Comparison of ENCODE assay signal across 15 cellular contexts in genomic region chr1:2303781-2304180, GRCh38.
DNase-seq lines count a peak whose midpoint lies in the region; ATAC-seq and TF ChIP-seq lines count a peak whose summit lies in the region.
"Had no signal": no experiment of that assay in that cellular context is flagged by ENCODE, and none has a peak within 500 bp of the region (broad histone marks: within the 10 kb centered on the region; RNA-seq: fewer than 3 reads in every experiment).

No MANE protein-coding gene starts in this region.

- peak overlapping the region; percentile 52 for H3K27ac Mint-ChIP-seq in T-helper 2 cell treated with Interferon-gamma antibody and Interleukin-4, amounts not matched to agents 5 μg/mL and 100 μg/mL, for 36 hours
- peak overlapping the region; percentile 91; the same call in 1 of the 2 replicates for H3K27ac Mint-ChIP-seq in WTC11
- peak overlapping the region; percentile 98 to 99 for H3K27ac Mint-ChIP-seq in effector memory CD8-positive, alpha-beta T cell

- no peaks in the 10 kb centered on the region for H3K27me3 Mint-ChIP-seq in T-helper 2 cell treated with Interferon-gamma antibody and Interleukin-4, amounts not matched to agents 5 μg/mL and 100 μg/mL, for 36 hours (ENCODE audit: low read depth)
- no peaks in the 10 kb centered on the region for H3K27me3 Mint-ChIP-seq in WTC11 (ENCODE audit: low read depth)
- no peaks in the 10 kb centered on the region for H3K27me3 Mint-ChIP-seq in effector memory CD8-positive, alpha-beta T cell
- H3K27me3 Mint-ChIP-seq: B cell had no signal

- TF ChIP-seq CTCF in WTC11 (IDR thresholded peaks at IDR 0.05) (no peak), prostate gland (IDR thresholded peaks at IDR 0.05) (no peak)

- no peaks in the 10 kb centered on the region for H3K9me3 Mint-ChIP-seq in T-helper 2 cell treated with Interferon-gamma antibody and Interleukin-4, amounts not matched to agents 5 μg/mL and 100 μg/mL, for 36 hours
- no peaks in the 10 kb centered on the region for H3K9me3 Mint-ChIP-seq in WTC11
- no peaks in the 10 kb centered on the region for H3K9me3 Mint-ChIP-seq in effector memory CD8-positive, alpha-beta T cell

- H3K4me1 ChIP-seq in prostate gland (replicated peaks), result peaks cover 12% of the 10 kb centered on the region

- no peak for TF ChIP-seq POLR2A in prostate gland (IDR thresholded peaks at IDR 0.05)

- POLR2A ChIA-PET in WTC11 (lab: Charles Lee), result no interaction called here

- no peak overlapping the region for H3K4me3 ChIP-seq in prostate gland

- 89% methylated on average over 26 of the region's 26 CpGs for WGBS in prostate gland

- H3K36me3 Mint-ChIP-seq in T-helper 2 cell treated with Interferon-gamma antibody and Interleukin-4, amounts not matched to agents 5 μg/mL and 100 μg/mL, for 36 hours (ENCODE audit: low read depth), result peaks cover 27% of the 10 kb centered on the region
- H3K36me3 Mint-ChIP-seq in WTC11, result peaks cover 23% of the 10 kb centered on the region
- peaks cover 97% of the 10 kb centered on the region for H3K36me3 Mint-ChIP-seq in effector memory CD8-positive, alpha-beta T cell (ENCODE audit: insufficient read depth)

- H3K4me1 Mint-ChIP-seq in T-helper 2 cell treated with Interferon-gamma antibody and Interleukin-4, amounts not matched to agents 5 μg/mL and 100 μg/mL, for 36 hours (ENCODE audit: low read depth), result peaks cover 20% of the 10 kb centered on the region
- peaks cover 4% of the 10 kb centered on the region; the same call in 1 of the 2 replicates for H3K4me1 Mint-ChIP-seq in WTC11
- H3K4me1 Mint-ChIP-seq in effector memory CD8-positive, alpha-beta T cell (ENCODE audit: low read depth in 2 of 2), result peaks cover 17 to 26% of the 10 kb centered on the region in 2 donors

- CTCF ChIA-PET in WTC11 (lab: Charles Lee), result interaction anchor here (0.6 to 3.0 kb wide), 3 partner anchors 11 to 109 kb away, joined by 3 to 13 read pairs (median 3); partner anchors contain the start of gene FAAP20

- peak overlapping the region; percentile 56 to 72 for H3K27ac ChIP-seq in prostate gland
- H3K27ac ChIP-seq: 22Rv1 had no signal

- no peaks in the 10 kb centered on the region for H3K9me3 ChIP-seq in prostate gland

- no peak for DNase-seq in T-helper 2 cell treated with Interferon-gamma antibody and Interleukin-4, amounts not matched to agents 5 μg/mL and 100 μg/mL, for 36 hours (ENCODE audit: low spot score)
- DNase-seq in T-helper 2 cell, result no peak
- DNase-seq in WTC11 (ENCODE audit: low spot score), result no peak
- no peak for DNase-seq in effector memory CD8-positive, alpha-beta T cell
- no peak for DNase-seq in prostate gland (ENCODE audit: low spot score)
- DNase-seq in HK-2 (ENCODE audit: unreplicated experiment), result no peak
- DNase-seq in DMS 273 (lab: John Stamatoyannopoulos, UW; ENCODE audit: unreplicated experiment), result no peak
- DNase-seq: IMR-90, NCI-H187, NCI-H345, NCI-H526 treated with DMSO at 0.1 percent for 48 hours, SHP77 had no signal

- no peak overlapping the region for H3K4me3 Mint-ChIP-seq in T-helper 2 cell treated with Interferon-gamma antibody and Interleukin-4, amounts not matched to agents 5 μg/mL and 100 μg/mL, for 36 hours
- H3K4me3 Mint-ChIP-seq in WTC11, result no peak overlapping the region
- H3K4me3 Mint-ChIP-seq in effector memory CD8-positive, alpha-beta T cell, result peak overlapping the region in 1 of 2 donors; percentile 81
- H3K4me3 Mint-ChIP-seq: B cell had no signal

- no peak for ATAC-seq in WTC11
- no peak for ATAC-seq in effector memory CD8-positive, alpha-beta T cell (replicated peaks)
- no peak for ATAC-seq in HG02759 (IDR thresholded peaks at IDR 0.05; ENCODE audit: unreplicated experiment)

- intact Hi-C loops in prostate gland (cut with DNase I), result no loop called here

- H3K36me3 ChIP-seq in prostate gland, result peaks cover 5 to 29% of the 10 kb centered on the region in 2 donors

- H3K27me3 ChIP-seq in prostate gland (replicated peaks; ENCODE audit: insufficient read depth), result no peaks in the 10 kb centered on the region

TF ChIP-seq in WTC11, 78 proteins besides CTCF, POLR2A, EP300 and RAD21 (continues in another document):
- no peak for TF ChIP-seq PRDM15 (CRISPR knock-in tag; IDR thresholded peaks at IDR 0.05)
- TF ChIP-seq RORB (CRISPR knock-in tag; IDR thresholded peaks at IDR 0.05), result no peak
- TF ChIP-seq ZNF416 (CRISPR knock-in tag; IDR thresholded peaks at IDR 0.05), result no peak
- TF ChIP-seq ZBTB21 (CRISPR knock-in tag; IDR thresholded peaks at IDR 0.05; ENCODE audit: borderline replicate concordance), result no peak
- no peak for TF ChIP-seq ZNF396 (CRISPR knock-in tag; IDR thresholded peaks at IDR 0.05; ENCODE audit: borderline replicate concordance)
- no peak for TF ChIP-seq TP53 (CRISPR knock-in tag; IDR thresholded peaks at IDR 0.05)
- TF ChIP-seq, protein P1, sequence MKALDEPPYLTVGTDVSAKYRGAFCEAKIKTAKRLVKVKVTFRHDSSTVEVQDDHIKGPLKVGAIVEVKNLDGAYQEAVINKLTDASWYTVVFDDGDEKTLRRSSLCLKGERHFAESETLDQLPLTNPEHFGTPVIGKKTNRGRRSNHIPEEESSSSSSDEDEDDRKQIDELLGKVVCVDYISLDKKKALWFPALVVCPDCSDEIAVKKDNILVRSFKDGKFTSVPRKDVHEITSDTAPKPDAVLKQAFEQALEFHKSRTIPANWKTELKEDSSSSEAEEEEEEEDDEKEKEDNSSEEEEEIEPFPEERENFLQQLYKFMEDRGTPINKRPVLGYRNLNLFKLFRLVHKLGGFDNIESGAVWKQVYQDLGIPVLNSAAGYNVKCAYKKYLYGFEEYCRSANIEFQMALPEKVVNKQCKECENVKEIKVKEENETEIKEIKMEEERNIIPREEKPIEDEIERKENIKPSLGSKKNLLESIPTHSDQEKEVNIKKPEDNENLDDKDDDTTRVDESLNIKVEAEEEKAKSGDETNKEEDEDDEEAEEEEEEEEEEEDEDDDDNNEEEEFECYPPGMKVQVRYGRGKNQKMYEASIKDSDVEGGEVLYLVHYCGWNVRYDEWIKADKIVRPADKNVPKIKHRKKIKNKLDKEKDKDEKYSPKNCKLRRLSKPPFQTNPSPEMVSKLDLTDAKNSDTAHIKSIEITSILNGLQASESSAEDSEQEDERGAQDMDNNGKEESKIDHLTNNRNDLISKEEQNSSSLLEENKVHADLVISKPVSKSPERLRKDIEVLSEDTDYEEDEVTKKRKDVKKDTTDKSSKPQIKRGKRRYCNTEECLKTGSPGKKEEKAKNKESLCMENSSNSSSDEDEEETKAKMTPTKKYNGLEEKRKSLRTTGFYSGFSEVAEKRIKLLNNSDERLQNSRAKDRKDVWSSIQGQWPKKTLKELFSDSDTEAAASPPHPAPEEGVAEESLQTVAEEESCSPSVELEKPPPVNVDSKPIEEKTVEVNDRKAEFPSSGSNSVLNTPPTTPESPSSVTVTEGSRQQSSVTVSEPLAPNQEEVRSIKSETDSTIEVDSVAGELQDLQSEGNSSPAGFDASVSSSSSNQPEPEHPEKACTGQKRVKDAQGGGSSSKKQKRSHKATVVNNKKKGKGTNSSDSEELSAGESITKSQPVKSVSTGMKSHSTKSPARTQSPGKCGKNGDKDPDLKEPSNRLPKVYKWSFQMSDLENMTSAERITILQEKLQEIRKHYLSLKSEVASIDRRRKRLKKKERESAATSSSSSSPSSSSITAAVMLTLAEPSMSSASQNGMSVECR (CRISPR knock-in tag; IDR thresholded peaks at IDR 0.05; ENCODE audit: borderline replicate concordance), result no peak
- TF ChIP-seq, protein P2, sequence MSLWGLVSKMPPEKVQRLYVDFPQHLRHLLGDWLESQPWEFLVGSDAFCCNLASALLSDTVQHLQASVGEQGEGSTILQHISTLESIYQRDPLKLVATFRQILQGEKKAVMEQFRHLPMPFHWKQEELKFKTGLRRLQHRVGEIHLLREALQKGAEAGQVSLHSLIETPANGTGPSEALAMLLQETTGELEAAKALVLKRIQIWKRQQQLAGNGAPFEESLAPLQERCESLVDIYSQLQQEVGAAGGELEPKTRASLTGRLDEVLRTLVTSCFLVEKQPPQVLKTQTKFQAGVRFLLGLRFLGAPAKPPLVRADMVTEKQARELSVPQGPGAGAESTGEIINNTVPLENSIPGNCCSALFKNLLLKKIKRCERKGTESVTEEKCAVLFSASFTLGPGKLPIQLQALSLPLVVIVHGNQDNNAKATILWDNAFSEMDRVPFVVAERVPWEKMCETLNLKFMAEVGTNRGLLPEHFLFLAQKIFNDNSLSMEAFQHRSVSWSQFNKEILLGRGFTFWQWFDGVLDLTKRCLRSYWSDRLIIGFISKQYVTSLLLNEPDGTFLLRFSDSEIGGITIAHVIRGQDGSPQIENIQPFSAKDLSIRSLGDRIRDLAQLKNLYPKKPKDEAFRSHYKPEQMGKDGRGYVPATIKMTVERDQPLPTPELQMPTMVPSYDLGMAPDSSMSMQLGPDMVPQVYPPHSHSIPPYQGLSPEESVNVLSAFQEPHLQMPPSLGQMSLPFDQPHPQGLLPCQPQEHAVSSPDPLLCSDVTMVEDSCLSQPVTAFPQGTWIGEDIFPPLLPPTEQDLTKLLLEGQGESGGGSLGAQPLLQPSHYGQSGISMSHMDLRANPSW (CRISPR knock-in tag; conservative IDR thresholded peaks at IDR 0.05; ENCODE audit: low read depth), result no peak
- no peak for TF ChIP-seq NFYB (CRISPR knock-in tag; conservative IDR thresholded peaks at IDR 0.05; ENCODE audit: low read depth)
